2 cellular contexts compared by ENCODE assay signal in the genomic region with DNA sequence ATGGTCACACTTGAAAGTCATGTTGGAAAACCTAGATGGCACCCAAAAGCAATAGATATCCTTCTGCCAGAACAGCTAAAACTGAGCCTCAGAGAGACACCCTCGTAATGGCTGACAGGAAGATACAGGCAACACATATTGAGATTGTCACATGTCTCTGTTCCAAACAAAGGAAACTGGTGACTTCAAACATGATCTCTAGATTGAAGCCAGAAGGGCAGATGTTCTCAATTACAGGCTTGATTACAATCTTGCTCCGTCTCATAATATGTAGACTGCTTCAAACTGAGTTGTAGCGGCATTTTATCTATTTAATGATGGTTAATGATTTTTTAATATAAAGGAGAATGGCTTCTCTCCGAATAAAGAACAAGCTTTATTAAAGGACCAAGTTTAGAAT.
TF ChIP-seq lines count a peak whose summit lies in the region.

No MANE protein-coding gene starts in this region.

TF ChIP-seq in GM23338, 12 proteins besides CTCF, POLR2A, EP300 and RAD21 (continued from another document):
- TF ChIP-seq, protein P1, sequence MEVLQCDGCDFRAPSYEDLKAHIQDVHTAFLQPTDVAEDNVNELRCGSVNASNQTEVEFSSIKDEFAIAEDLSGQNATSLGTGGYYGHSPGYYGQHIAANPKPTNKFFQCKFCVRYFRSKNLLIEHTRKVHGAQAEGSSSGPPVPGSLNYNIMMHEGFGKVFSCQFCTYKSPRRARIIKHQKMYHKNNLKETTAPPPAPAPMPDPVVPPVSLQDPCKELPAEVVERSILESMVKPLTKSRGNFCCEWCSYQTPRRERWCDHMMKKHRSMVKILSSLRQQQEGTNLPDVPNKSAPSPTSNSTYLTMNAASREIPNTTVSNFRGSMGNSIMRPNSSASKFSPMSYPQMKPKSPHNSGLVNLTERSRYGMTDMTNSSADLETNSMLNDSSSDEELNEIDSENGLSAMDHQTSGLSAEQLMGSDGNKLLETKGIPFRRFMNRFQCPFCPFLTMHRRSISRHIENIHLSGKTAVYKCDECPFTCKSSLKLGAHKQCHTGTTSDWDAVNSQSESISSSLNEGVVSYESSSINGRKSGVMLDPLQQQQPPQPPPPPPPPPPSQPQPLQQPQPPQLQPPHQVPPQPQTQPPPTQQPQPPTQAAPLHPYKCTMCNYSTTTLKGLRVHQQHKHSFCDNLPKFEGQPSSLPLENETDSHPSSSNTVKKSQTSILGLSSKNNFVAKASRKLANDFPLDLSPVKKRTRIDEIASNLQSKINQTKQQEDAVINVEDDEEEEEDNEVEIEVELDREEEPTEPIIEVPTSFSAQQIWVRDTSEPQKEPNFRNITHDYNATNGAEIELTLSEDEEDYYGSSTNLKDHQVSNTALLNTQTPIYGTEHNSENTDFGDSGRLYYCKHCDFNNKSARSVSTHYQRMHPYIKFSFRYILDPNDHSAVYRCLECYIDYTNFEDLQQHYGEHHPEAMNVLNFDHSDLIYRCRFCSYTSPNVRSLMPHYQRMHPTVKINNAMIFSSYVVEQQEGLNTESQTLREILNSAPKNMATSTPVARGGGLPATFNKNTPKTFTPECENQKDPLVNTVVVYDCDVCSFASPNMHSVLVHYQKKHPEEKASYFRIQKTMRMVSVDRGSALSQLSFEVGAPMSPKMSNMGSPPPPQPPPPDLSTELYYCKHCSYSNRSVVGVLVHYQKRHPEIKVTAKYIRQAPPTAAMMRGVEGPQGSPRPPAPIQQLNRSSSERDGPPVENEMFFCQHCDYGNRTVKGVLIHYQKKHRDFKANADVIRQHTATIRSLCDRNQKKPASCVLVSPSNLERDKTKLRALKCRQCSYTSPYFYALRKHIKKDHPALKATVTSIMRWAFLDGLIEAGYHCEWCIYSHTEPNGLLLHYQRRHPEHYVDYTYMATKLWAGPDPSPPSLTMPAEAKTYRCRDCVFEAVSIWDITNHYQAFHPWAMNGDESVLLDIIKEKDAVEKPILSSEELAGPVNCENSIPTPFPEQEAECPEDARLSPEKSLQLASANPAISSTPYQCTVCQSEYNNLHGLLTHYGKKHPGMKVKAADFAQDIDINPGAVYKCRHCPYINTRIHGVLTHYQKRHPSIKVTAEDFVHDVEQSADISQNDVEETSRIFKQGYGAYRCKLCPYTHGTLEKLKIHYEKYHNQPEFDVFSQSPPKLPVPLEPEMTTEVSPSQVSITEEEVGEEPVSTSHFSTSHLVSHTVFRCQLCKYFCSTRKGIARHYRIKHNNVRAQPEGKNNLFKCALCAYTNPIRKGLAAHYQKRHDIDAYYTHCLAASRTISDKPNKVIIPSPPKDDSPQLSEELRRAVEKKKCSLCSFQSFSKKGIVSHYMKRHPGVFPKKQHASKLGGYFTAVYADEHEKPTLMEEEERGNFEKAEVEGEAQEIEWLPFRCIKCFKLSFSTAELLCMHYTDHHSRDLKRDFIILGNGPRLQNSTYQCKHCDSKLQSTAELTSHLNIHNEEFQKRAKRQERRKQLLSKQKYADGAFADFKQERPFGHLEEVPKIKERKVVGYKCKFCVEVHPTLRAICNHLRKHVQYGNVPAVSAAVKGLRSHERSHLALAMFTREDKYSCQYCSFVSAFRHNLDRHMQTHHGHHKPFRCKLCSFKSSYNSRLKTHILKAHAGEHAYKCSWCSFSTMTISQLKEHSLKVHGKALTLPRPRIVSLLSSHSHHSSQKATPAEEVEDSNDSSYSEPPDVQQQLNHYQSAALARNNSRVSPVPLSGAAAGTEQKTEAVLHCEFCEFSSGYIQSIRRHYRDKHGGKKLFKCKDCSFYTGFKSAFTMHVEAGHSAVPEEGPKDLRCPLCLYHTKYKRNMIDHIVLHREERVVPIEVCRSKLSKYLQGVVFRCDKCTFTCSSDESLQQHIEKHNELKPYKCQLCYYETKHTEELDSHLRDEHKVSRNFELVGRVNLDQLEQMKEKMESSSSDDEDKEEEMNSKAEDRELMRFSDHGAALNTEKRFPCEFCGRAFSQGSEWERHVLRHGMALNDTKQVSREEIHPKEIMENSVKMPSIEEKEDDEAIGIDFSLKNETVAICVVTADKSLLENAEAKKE (CRISPR knock-in tag; IDR thresholded peaks at IDR 0.05): no peak
- TF ChIP-seq JUNB (IDR thresholded peaks at IDR 0.05; ENCODE audit: unreplicated experiment) (no peak), ZNF331 (CRISPR knock-in tag; IDR thresholded peaks at IDR 0.05; ENCODE audit: low read depth) (no peak), EZH2phosphoT487 (IDR thresholded peaks at IDR 0.05; ENCODE audit: unreplicated experiment) (no peak), POLR2AphosphoS5 (IDR thresholded peaks at IDR 0.05; ENCODE audit: low read depth) (no peak), STAT1 (IDR thresholded peaks at IDR 0.05; ENCODE audit: unreplicated experiment) (no peak), CREB1 (CRISPR knock-in tag; IDR thresholded peaks at IDR 0.05; ENCODE audit: low read depth) (no peak)
- TF ChIP-seq, protein P2, sequence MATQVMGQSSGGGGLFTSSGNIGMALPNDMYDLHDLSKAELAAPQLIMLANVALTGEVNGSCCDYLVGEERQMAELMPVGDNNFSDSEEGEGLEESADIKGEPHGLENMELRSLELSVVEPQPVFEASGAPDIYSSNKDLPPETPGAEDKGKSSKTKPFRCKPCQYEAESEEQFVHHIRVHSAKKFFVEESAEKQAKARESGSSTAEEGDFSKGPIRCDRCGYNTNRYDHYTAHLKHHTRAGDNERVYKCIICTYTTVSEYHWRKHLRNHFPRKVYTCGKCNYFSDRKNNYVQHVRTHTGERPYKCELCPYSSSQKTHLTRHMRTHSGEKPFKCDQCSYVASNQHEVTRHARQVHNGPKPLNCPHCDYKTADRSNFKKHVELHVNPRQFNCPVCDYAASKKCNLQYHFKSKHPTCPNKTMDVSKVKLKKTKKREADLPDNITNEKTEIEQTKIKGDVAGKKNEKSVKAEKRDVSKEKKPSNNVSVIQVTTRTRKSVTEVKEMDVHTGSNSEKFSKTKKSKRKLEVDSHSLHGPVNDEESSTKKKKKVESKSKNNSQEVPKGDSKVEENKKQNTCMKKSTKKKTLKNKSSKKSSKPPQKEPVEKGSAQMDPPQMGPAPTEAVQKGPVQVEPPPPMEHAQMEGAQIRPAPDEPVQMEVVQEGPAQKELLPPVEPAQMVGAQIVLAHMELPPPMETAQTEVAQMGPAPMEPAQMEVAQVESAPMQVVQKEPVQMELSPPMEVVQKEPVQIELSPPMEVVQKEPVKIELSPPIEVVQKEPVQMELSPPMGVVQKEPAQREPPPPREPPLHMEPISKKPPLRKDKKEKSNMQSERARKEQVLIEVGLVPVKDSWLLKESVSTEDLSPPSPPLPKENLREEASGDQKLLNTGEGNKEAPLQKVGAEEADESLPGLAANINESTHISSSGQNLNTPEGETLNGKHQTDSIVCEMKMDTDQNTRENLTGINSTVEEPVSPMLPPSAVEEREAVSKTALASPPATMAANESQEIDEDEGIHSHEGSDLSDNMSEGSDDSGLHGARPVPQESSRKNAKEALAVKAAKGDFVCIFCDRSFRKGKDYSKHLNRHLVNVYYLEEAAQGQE (IDR thresholded peaks at IDR 0.05; ENCODE audit: unreplicated experiment): no peak
- TF ChIP-seq, protein P3, sequence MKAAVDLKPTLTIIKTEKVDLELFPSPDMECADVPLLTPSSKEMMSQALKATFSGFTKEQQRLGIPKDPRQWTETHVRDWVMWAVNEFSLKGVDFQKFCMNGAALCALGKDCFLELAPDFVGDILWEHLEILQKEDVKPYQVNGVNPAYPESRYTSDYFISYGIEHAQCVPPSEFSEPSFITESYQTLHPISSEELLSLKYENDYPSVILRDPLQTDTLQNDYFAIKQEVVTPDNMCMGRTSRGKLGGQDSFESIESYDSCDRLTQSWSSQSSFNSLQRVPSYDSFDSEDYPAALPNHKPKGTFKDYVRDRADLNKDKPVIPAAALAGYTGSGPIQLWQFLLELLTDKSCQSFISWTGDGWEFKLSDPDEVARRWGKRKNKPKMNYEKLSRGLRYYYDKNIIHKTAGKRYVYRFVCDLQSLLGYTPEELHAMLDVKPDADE (IDR thresholded peaks at IDR 0.05): no peak

TF ChIP-seq in SK-N-SH, 30 proteins besides CTCF, POLR2A, EP300 and RAD21 (continued from another document):
- TF ChIP-seq TCF12 (IDR thresholded peaks at IDR 0.05): peak; percentile 65
- TF ChIP-seq FOXM1 (IDR thresholded peaks at IDR 0.05; ENCODE audit: low read depth): no peak
- TF ChIP-seq, protein P4, sequence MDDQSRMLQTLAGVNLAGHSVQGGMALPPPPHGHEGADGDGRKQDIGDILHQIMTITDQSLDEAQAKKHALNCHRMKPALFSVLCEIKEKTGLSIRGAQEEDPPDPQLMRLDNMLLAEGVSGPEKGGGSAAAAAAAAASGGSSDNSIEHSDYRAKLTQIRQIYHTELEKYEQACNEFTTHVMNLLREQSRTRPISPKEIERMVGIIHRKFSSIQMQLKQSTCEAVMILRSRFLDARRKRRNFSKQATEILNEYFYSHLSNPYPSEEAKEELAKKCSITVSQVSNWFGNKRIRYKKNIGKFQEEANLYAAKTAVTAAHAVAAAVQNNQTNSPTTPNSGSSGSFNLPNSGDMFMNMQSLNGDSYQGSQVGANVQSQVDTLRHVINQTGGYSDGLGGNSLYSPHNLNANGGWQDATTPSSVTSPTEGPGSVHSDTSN (IDR thresholded peaks at IDR 0.05): peak; percentile 16; the same call in 1 of the 2 replicates
- TF ChIP-seq CHD2 (IDR thresholded peaks at IDR 0.05; ENCODE audit: low read length, partially characterized antibody): peak; percentile 78
- TF ChIP-seq, protein P2 (IDR thresholded peaks at IDR 0.05; ENCODE audit: low read depth, low read length): no peak
- TF ChIP-seq JUND (IDR thresholded peaks at IDR 0.05): no peak
- TF ChIP-seq, protein P5, sequence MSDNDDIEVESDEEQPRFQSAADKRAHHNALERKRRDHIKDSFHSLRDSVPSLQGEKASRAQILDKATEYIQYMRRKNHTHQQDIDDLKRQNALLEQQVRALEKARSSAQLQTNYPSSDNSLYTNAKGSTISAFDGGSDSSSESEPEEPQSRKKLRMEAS (IDR thresholded peaks at IDR 0.05; ENCODE audit: low read depth): no peak
- TF ChIP-seq NRF1 (IDR thresholded peaks at IDR 0.05; ENCODE audit: low read depth, low read length): no peak
- peak; percentile 100 for TF ChIP-seq RCOR1 (IDR thresholded peaks at IDR 0.05; ENCODE audit: low read length)
- TF ChIP-seq NFIC (IDR thresholded peaks at IDR 0.05; ENCODE audit: borderline replicate concordance): no peak
- peak; percentile 68; the same call in 1 of the 2 replicates for TF ChIP-seq POLR2AphosphoS5 (IDR thresholded peaks at IDR 0.05; ENCODE audit: low read depth, low read length)
- no peak for TF ChIP-seq MEF2A (IDR thresholded peaks at IDR 0.05; ENCODE audit: borderline replicate concordance, low read depth)
- peak; percentile 95 for TF ChIP-seq GATA2 (CRISPR knock-in tag; IDR thresholded peaks at IDR 0.05)
- TF ChIP-seq FOXJ3 (CRISPR knock-in tag; IDR thresholded peaks at IDR 0.05): peak; percentile 55; the same call in 1 of the 2 replicates
- TF ChIP-seq, protein P6, sequence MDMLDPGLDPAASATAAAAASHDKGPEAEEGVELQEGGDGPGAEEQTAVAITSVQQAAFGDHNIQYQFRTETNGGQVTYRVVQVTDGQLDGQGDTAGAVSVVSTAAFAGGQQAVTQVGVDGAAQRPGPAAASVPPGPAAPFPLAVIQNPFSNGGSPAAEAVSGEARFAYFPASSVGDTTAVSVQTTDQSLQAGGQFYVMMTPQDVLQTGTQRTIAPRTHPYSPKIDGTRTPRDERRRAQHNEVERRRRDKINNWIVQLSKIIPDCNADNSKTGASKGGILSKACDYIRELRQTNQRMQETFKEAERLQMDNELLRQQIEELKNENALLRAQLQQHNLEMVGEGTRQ (IDR thresholded peaks at IDR 0.05; ENCODE audit: borderline replicate concordance, low read depth, low read length): no peak
- no peak for TF ChIP-seq SMC3 (IDR thresholded peaks at IDR 0.05; ENCODE audit: low read depth, low read length)
- TF ChIP-seq RXRA (IDR thresholded peaks at IDR 0.05; ENCODE audit: borderline replicate concordance, low read depth): no peak
TF ChIP-seq in SK-N-SH: peak in this region for 8.
